In genomic region chrX:70480660-70481018, GRCh38 we compare ENCODE assay signal across 17 cellular contexts. TPM values are rescaled to one million over a fixed set of nuclear protein-coding genes. Genes with fewer than 3 reads are reported as not detected.
DNase-seq lines count a peak whose midpoint lies in the region; ATAC-seq and TF ChIP-seq lines count a peak whose summit lies in the region.
"Had no signal": no experiment of that assay in that cellular context is flagged by ENCODE, and none has a peak within 500 bp of the region (broad histone marks: within the 10 kb centered on the region; RNA-seq: fewer than 3 reads in every experiment).

No MANE protein-coding gene starts in this region.

- no peak overlapping the region for H3K4me3 ChIP-seq in GM23338
- peak overlapping the region; percentile 56 for H3K4me3 ChIP-seq in coronary artery
- no peak overlapping the region for H3K4me3 ChIP-seq in hepatocyte
- H3K4me3 ChIP-seq in sigmoid colon: peak overlapping the region in 3 of 4 donors; percentile 12 to 37 (median 28)
- no peak overlapping the region for H3K4me3 ChIP-seq in lower leg skin (ENCODE audit: low read depth, poor library complexity, severe bottlenecking)
- H3K4me3 ChIP-seq in H7 (ENCODE audit: insufficient read depth, low read depth, low read length): no peak overlapping the region

- H3F3A ChIP-seq in GM23338 (replicated peaks; ENCODE audit: low read depth): no peaks in the 10 kb centered on the region; the same call in 1 of the 2 replicates

- no peaks in the 10 kb centered on the region for H3K9me2 ChIP-seq in GM23338 (ENCODE audit: insufficient read depth)
- no peaks in the 10 kb centered on the region for H3K9me2 ChIP-seq in hepatocyte (replicated peaks; ENCODE audit: insufficient read depth)

- intact Hi-C loops in sigmoid colon (cut with DNase I): loop anchor here (2.0 kb wide), 1 partner anchor 26 kb away; no protein-coding TSS in a partner anchor
- intact Hi-C loops in lower leg skin (cut with DNase I; ENCODE audit: low total_unique reads): no loop called here

- no peak for DNase-seq in GM23338 (ENCODE audit: low spot score)
- no peak for DNase-seq in coronary artery (ENCODE audit: low spot score)
- DNase-seq in hepatocyte (ENCODE audit: low spot score): no peak
- DNase-seq in sigmoid colon: no peak
- no peak for DNase-seq in lower leg skin (ENCODE audit: low spot score in 2 of 2)
- DNase-seq in H7: no peak
- DNase-seq: CD4-positive, alpha-beta memory T cell; effector memory CD8-positive, alpha-beta T cell; MV-4-11; naive B cell; NCI-H226; stimulated activated CD4-positive, alpha-beta T cell treated with anti-CD3 and anti-CD28 coated beads, Interleukin-15, amount 100 ng/mL, for 24 hours; T1000 had no signal

- H3K36me3 Mint-ChIP-seq in GM23338 (ENCODE audit: low read depth): peaks cover 38% of the 10 kb centered on the region

- H3K9me3 Mint-ChIP-seq in GM23338: no peaks in the 10 kb centered on the region
- H3K9me3 Mint-ChIP-seq: activated naive CD4-positive, alpha-beta T cell treated with anti-CD3 and anti-CD28 coated beads, Interleukin-2, amount 50 U/mL, for 24 hours; CD4-positive, alpha-beta memory T cell; effector memory CD8-positive, alpha-beta T cell; naive B cell had no signal

- TF ChIP-seq EP300 in sigmoid colon (IDR thresholded peaks at IDR 0.05): no peak

- H3K9me3 ChIP-seq in hepatocyte (ENCODE audit: low read depth) (no peaks in the 10 kb centered on the region), sigmoid colon (no peaks in the 10 kb centered on the region)

- H4K20me1 ChIP-seq in GM23338 (replicated peaks; ENCODE audit: insufficient read depth) (peaks cover 12% of the 10 kb centered on the region), hepatocyte (ENCODE audit: insufficient read depth, poor library complexity, severe bottlenecking) (peaks cover 5% of the 10 kb centered on the region)

- H3K27ac ChIP-seq in GM23338 (ENCODE audit: low read depth) (no peak overlapping the region), coronary artery (peak overlapping the region; percentile 40 to 81), hepatocyte (peak overlapping the region; percentile 57), sigmoid colon (peak overlapping the region; percentile 67 to 77 (median 72))

- H3K4me1 Mint-ChIP-seq in GM23338: peaks cover 83% of the 10 kb centered on the region
- H3K4me1 Mint-ChIP-seq: activated naive CD4-positive, alpha-beta T cell treated with anti-CD3 and anti-CD28 coated beads, Interleukin-2, amount 50 U/mL, for 24 hours; naive B cell had no signal

- no peak for ATAC-seq in GM23338
- ATAC-seq in GM19351 (IDR thresholded peaks at IDR 0.05; ENCODE audit: unreplicated experiment): no peak
- ATAC-seq in GM19395 (IDR thresholded peaks at IDR 0.05; ENCODE audit: unreplicated experiment): no peak
- ATAC-seq: effector memory CD8-positive, alpha-beta T cell had no signal

- peaks cover 57% of the 10 kb centered on the region for H3K4me1 ChIP-seq in GM23338 (ENCODE audit: insufficient read depth)
- peaks cover 25% of the 10 kb centered on the region for H3K4me1 ChIP-seq in hepatocyte (ENCODE audit: insufficient read depth)
- peaks cover 0 to 54% (median 31%) of the 10 kb centered on the region in 4 donors for H3K4me1 ChIP-seq in sigmoid colon

- peak overlapping the region; percentile 77; the same call in 1 of the 2 replicates for H3K27ac Mint-ChIP-seq in GM23338
- H3K27ac Mint-ChIP-seq: activated naive CD4-positive, alpha-beta T cell treated with anti-CD3 and anti-CD28 coated beads, Interleukin-2, amount 50 U/mL, for 24 hours had no signal

- H3K27me3 ChIP-seq in GM23338 (ENCODE audit: insufficient read depth) (no peaks in the 10 kb centered on the region), hepatocyte (no peaks in the 10 kb centered on the region), sigmoid colon (no peaks in the 10 kb centered on the region), H7 (ENCODE audit: control insufficient read depth, insufficient read depth, low read length) (no peaks in the 10 kb centered on the region)

- no peak overlapping the region for H2AFZ ChIP-seq in GM23338
- H2AFZ ChIP-seq in hepatocyte: no peak overlapping the region

- peaks cover 71% of the 10 kb centered on the region for H3K79me2 ChIP-seq in GM23338 (replicated peaks; ENCODE audit: insufficient read depth)
- H3K79me2 ChIP-seq in hepatocyte: peaks cover 12% of the 10 kb centered on the region

- TF ChIP-seq CTCF in GM23338 (conservative IDR thresholded peaks at IDR 0.05; ENCODE audit: low read depth in 2 of 2) (no peak), coronary artery (IDR thresholded peaks at IDR 0.05) (no peak), hepatocyte (IDR thresholded peaks at IDR 0.05; ENCODE audit: poor library complexity) (no peak), sigmoid colon (IDR thresholded peaks at IDR 0.05) (no peak), lower leg skin (IDR thresholded peaks at IDR 0.05) (no peak)

- H3K4me3 Mint-ChIP-seq in GM23338: no peak overlapping the region
- H3K4me3 Mint-ChIP-seq: activated naive CD4-positive, alpha-beta T cell treated with anti-CD3 and anti-CD28 coated beads, Interleukin-2, amount 50 U/mL, for 24 hours; CD4-positive, alpha-beta memory T cell; effector memory CD8-positive, alpha-beta T cell; naive B cell had no signal

- H3K27me3 Mint-ChIP-seq in GM23338 (ENCODE audit: insufficient read depth, low read depth, poor library complexity): peaks cover 13% of the 10 kb centered on the region
- H3K27me3 Mint-ChIP-seq: activated naive CD4-positive, alpha-beta T cell treated with anti-CD3 and anti-CD28 coated beads, Interleukin-2, amount 50 U/mL, for 24 hours; CD4-positive, alpha-beta memory T cell; effector memory CD8-positive, alpha-beta T cell; naive B cell had no signal

- TF ChIP-seq POLR2A in sigmoid colon (IDR thresholded peaks at IDR 0.05) (no peak), lower leg skin (IDR thresholded peaks at IDR 0.05) (no peak)

- H3K4me2 ChIP-seq in GM23338: peak overlapping the region; percentile 70; the same call in 1 of the 2 replicates
- no peak overlapping the region for H3K4me2 ChIP-seq in hepatocyte

- H3K36me3 ChIP-seq in GM23338 (ENCODE audit: insufficient read depth) (0 out of 2 replicates have a peak, but pooled peaks cover 7% of the 10 kb centered on the region), hepatocyte (replicated peaks; ENCODE audit: insufficient read depth, low read depth) (no peaks in the 10 kb centered on the region), sigmoid colon (no peaks in the 10 kb centered on the region), H7 (replicated peaks; ENCODE audit: control insufficient read depth, insufficient read depth, low read length) (peaks cover 2% of the 10 kb centered on the region)

- WGBS in hepatocyte (ENCODE audit: low lambda C conversion rate, missing lambda C conversion rate): 63% methylated on average over 9 of the region's 9 CpGs
- WGBS in sigmoid colon, 2 donors: 51 to 67% methylated on average over 9 of the region's 9 CpGs
- WGBS in lower leg skin, 2 donors: 60 to 79% methylated on average over 9 of the region's 9 CpGs

TF ChIP-seq in GM23338, 12 proteins besides CTCF, POLR2A, EP300 and RAD21:
- no peak for TF ChIP-seq ZNF331 (CRISPR knock-in tag; IDR thresholded peaks at IDR 0.05; ENCODE audit: low read depth)

RNA-seq across cellular contexts. Expression of gene DLG3, which starts 36.0 kb away (rescaled TPM):
- 54.2 and 61.8 TPM in 2 replicates for total RNA-seq in GM23338 (2014; rRNA removed; shearing (Covaris generic))
- polyA plus RNA-seq in GM23338 (2016; fragmentation: Nextera tagmentation; extraction: Ambion mirVana): 12.5 and 13.0 TPM in 2 replicates
- total RNA-seq in hepatocyte: 17.7 and 28.5 TPM in 2 replicates
- polyA plus RNA-seq in hepatocyte: 9.6 and 13.5 TPM in 2 replicates
- total RNA-seq in sigmoid colon: 10 to 100 TPM; 12.5 to 24.0 (median 21.6) TPM
- polyA plus RNA-seq in sigmoid colon: 10 to 100 TPM; 24.0 to 35.2 (median 32.8) TPM
- total RNA-seq in lower leg skin: 10 to 100 TPM; 26.1 to 40.2 (median 35.9) TPM
- 31.5 and 42.3 TPM in 2 replicates for total RNA-seq in H7 (2014; rRNA removed; shearing (Covaris generic))

RNA-seq across cellular contexts. Expression of gene GDPD2, which starts 57.5 kb away (rescaled TPM):
- total RNA-seq in GM23338 (2014; rRNA removed; shearing (Covaris generic)): 10.3 and 11.3 TPM in 2 replicates
- polyA plus RNA-seq in GM23338 (2016; fragmentation: Nextera tagmentation; extraction: Ambion mirVana): 3.6 and 5.2 TPM in 2 replicates
- total RNA-seq in hepatocyte: 1.6 TPM in 2 replicates
- polyA plus RNA-seq in hepatocyte: 2.2 and 2.3 TPM in 2 replicates
- not detected for total RNA-seq in sigmoid colon
- 1 to 10 TPM; 2.3 to 8.7 (median 3.0) TPM for polyA plus RNA-seq in sigmoid colon
- 10 to 100 TPM; 12.8 to 32.9 (median 22.8) TPM for total RNA-seq in lower leg skin
- 1.5 and 2.0 TPM in 2 replicates for total RNA-seq in H7 (2014; rRNA removed; shearing (Covaris generic))
- total RNA-seq: activated CD8-positive, alpha-beta memory T cell treated with anti-CD3 and anti-CD28 coated beads for 36 hours; CD4-positive, alpha-beta memory T cell had no signal
- polyA plus RNA-seq: CD4-positive, alpha-beta memory T cell had no signal

Comparison
In these comparisons a context has a peak if more than half of its experiments do, and no peak if none do; other contexts are left out.
1. H3K4me3 ChIP-seq: peak in coronary artery (single experiment) and sigmoid colon (3 of 4); none in GM23338 (single experiment), hepatocyte (single experiment), lower leg skin (single experiment) and H7 (single experiment).